Comparison of ENCODE assay signal across 8 cellular contexts in the genomic region with DNA sequence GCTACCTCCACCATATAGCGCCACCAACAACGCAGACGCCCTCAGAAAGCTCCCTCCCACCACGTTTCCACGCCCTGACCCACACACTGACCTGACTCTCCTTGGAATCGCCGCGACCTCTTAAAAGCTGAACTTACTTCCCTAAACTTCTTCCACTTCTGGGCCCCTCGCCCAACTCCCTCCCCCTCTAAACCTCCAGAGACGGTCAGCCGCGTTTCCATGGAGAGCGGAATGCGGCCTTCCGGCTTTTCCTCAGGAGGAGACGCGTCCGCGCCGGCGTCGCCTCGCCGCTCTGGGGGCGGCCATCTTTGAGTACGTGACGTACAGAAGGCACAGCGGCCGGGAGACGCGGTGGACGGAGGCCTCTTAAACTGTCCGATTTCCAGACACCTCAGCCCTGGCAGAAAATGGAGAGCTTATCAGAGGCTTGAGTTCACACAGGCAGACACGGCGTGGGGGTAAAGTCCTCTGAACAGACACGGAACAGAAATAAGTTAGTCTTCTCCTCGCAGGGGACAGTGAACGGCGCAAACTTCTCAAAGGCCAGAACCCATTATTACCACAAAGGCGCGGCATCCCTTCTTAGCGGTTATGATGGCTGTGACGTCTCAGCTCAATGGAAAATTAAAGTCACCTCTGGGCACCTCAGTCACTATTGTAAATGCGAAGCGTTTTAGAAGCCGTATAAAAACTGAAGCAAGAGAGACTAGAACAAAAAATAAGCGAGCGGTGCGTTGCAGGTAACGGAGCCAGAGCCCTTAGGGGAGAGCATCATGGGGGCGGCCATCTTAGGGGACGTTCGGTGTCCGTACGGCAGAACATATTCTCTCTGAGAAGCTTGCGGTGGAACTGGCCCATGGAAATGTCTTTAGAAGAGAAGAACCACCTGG. TPM values are rescaled to one million over a fixed set of nuclear protein-coding genes. Genes with fewer than 3 reads are reported as not detected.
A peak's percentile ranks its signal among the peaks of the same experiment; 100 is the strongest.
DNase-seq lines count a peak whose midpoint lies in the region; ATAC-seq and TF ChIP-seq lines count a peak whose summit lies in the region.

A gene (minus strand): TSS at position 235 of the 890 bp plus-strand sequence. CDS start 1,970 bp downstream, outside the sequence.

- peak; percentile 93 for DNase-seq in GM06990 (ENCODE audit: extremely low read depth, insufficient read length)
- DNase-seq in NCI-H128 (lab: John Stamatoyannopoulos, UW; ENCODE audit: unreplicated experiment): peak; percentile 77
- DNase-seq in amniotic epithelial cell (ENCODE audit: low read depth): peak; percentile 95
- DNase-seq in heart right ventricle: peak; percentile 95 to 96
- DNase-seq in posterior cingulate gyrus: peak; percentile 88 to 99 (median 90)
- peak; percentile 94 for DNase-seq in type B pancreatic cell (ENCODE audit: extremely low spot score, unreplicated experiment)

- peak within 1 kb of the TSS; percentile 99 for H3K4me3 Mint-ChIP-seq in T-helper 1 cell treated with Interleukin-12 subunit alpha and Interleukin-12 subunit beta and Interleukin-4 antibody, amounts not matched to agents 30 μg/mL and 1 μg/mL, for 36 hours
- H3K4me3 Mint-ChIP-seq in type B pancreatic cell: peak within 1 kb of the TSS; percentile 97

- H3K27me3 ChIP-seq in GM06990 (replicated peaks; ENCODE audit: control insufficient read depth, insufficient read depth, low read length): no peaks in the 10 kb centered on the region
- H3K27me3 ChIP-seq in heart right ventricle: no peaks in the 10 kb centered on the region

- H3K4me1 Mint-ChIP-seq in T-helper 1 cell treated with Interleukin-12 subunit alpha and Interleukin-12 subunit beta and Interleukin-4 antibody, amounts not matched to agents 30 μg/mL and 1 μg/mL, for 36 hours (ENCODE audit: low read depth): peaks cover 16% of the 10 kb centered on the region
- H3K4me1 Mint-ChIP-seq in type B pancreatic cell (ENCODE audit: unreplicated experiment): peaks cover 3% of the 10 kb centered on the region

- ATAC-seq in HG02588 (IDR thresholded peaks at IDR 0.05; ENCODE audit: unreplicated experiment) (peak; percentile 91), heart right ventricle (peak; percentile 97 to 99 (median 99))

- H3K36me3 Mint-ChIP-seq in T-helper 1 cell treated with Interleukin-12 subunit alpha and Interleukin-12 subunit beta and Interleukin-4 antibody, amounts not matched to agents 30 μg/mL and 1 μg/mL, for 36 hours (ENCODE audit: low read depth): peaks cover 48% of the 10 kb centered on the region
- H3K36me3 Mint-ChIP-seq in type B pancreatic cell: peaks cover 46% of the 10 kb centered on the region

- peak within 1 kb of the TSS; percentile 100 for H3K27ac Mint-ChIP-seq in T-helper 1 cell treated with Interleukin-12 subunit alpha and Interleukin-12 subunit beta and Interleukin-4 antibody, amounts not matched to agents 30 μg/mL and 1 μg/mL, for 36 hours
- H3K27ac Mint-ChIP-seq in type B pancreatic cell: peak within 1 kb of the TSS; percentile 99

- WGBS in heart right ventricle, 2 donors: 0% methylated on average over 56 of the region's 56 CpGs

- H3K36me3 ChIP-seq in GM06990 (ENCODE audit: control insufficient read depth, insufficient read depth, low read length) (no peaks in the 10 kb centered on the region; the same call in 1 of the 2 replicates), heart right ventricle (peaks cover 0 to 36% (median 24%) of the 10 kb centered on the region in 9 donors)

- H3K4me3 ChIP-seq in GM06990 (replicated peaks; ENCODE audit: low read depth, low read length) (peak within 1 kb of the TSS; percentile 88), heart right ventricle (peak within 1 kb of the TSS; percentile 47 to 73 (median 62))

- peaks cover 0 to 23% (median 11%) of the 10 kb centered on the region in 9 donors for H3K4me1 ChIP-seq in heart right ventricle

- intact Hi-C loops in heart right ventricle (cut with DNase I): loop anchor here in 6 of 10 donors (2.0 to 5.0 kb wide), 6 partner anchors 20 to 122 kb away; a partner anchor contains a TSS
- intact Hi-C loops in posterior cingulate gyrus (cut with DNase I): loop anchor here (1.0 to 5.0 kb wide), 4 partner anchors 21 to 122 kb away; a partner anchor contains a TSS

- TF ChIP-seq CTCF in GM06990 (IDR thresholded peaks at IDR 0.05; ENCODE audit: insufficient read depth, low read length, poor library complexity, severe bottlenecking) (no peak), heart right ventricle (IDR thresholded peaks at IDR 0.05) (no peak), type B pancreatic cell (conservative IDR thresholded peaks at IDR 0.05) (no peak)

- peaks cover 0 to 61% (median 13%) of the 10 kb centered on the region in 11 donors for H3K9me3 ChIP-seq in heart right ventricle

- peaks cover 63% of the 10 kb centered on the region for H3K9me3 Mint-ChIP-seq in T-helper 1 cell treated with Interleukin-12 subunit alpha and Interleukin-12 subunit beta and Interleukin-4 antibody, amounts not matched to agents 30 μg/mL and 1 μg/mL, for 36 hours
- H3K9me3 Mint-ChIP-seq in type B pancreatic cell: peaks cover 15% of the 10 kb centered on the region

- H3K27ac ChIP-seq in heart right ventricle: peak within 1 kb of the TSS; percentile 88 to 99 (median 94)

- H3K27me3 Mint-ChIP-seq in T-helper 1 cell treated with Interleukin-12 subunit alpha and Interleukin-12 subunit beta and Interleukin-4 antibody, amounts not matched to agents 30 μg/mL and 1 μg/mL, for 36 hours (ENCODE audit: low read depth): no peaks in the 10 kb centered on the region
- H3K27me3 Mint-ChIP-seq in type B pancreatic cell: no peaks in the 10 kb centered on the region

RNA-seq across cellular contexts. Expression of the gene that starts here (rescaled TPM):
- 10 to 100 TPM in 2 of 10 donors, 1 to 10 TPM in 8; 5.1 to 11.4 (median 8.7) TPM for total RNA-seq in heart right ventricle
- polyA plus RNA-seq in heart right ventricle: 10 to 100 TPM in 1 of 2 donors, 1 to 10 TPM in 1; 3.8 to 14.4 TPM
- total RNA-seq in type B pancreatic cell (ENCODE audit: low replicate concordance): 12.7 and 19.1 TPM in 2 replicates

Comparison
In these comparisons a context has a peak if more than half of its experiments do, and no peak if none do; other contexts are left out.
1. Peak in every context shown above with its lines: DNase-seq, ATAC-seq, H3K4me3 ChIP-seq and H3K27ac ChIP-seq.